ENCODE assay signal across 15 cellular contexts in the genomic region with DNA sequence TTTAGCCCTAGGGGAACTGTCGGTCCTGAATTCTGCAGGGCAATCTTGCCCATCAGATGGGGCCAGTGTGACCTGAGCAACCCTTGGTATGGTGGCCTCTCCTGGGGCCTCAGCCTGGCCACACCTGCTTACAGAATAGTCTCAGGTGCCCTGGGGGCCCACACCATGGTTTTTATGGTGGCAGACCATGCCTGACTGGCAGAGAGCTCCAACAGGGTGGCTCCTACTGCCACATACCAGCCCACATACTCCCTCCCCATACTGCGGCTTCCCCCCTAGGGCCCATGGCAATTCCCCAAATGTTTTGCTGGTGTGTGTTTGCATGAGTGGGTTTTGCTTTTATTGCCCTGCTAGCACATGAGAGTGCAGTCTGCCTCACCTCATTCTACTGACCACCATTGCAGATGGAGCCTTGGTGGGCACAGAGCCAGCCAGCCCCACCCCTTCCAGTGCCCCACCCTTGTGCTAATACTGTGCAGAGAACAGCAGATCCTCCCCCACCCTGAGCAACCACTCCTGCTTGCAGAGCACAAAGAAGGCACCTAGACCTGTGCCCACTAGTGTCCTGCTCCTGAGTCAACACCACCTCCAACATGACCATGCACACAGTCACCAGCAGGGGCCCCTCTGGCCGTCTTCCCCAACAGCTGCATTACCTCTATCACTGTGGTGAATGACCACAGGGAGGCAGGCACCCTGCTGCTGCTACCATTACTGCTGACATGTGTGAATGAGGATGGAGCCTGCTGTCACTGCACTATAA.
DNase-seq lines count a peak whose midpoint lies in the region; ATAC-seq, FAIRE-seq and TF ChIP-seq lines count a peak whose summit lies in the region.
"Had no signal": no experiment of that assay in that cellular context is flagged by ENCODE, and none has a peak within 500 bp of the region (broad histone marks: within the 10 kb centered on the region; RNA-seq: fewer than 3 reads in every experiment).

No MANE protein-coding gene starts in this region.

- TF ChIP-seq CTCF in GM12864 (IDR thresholded peaks at IDR 0.05; ENCODE audit: low read depth, low read length, missing control alignments) (peak; percentile 24), endodermal cell (conservative IDR thresholded peaks at IDR 0.05) (peak; percentile 75), pancreas (IDR thresholded peaks at IDR 0.05) (no peak)

- no peak overlapping the region for H3K27ac Mint-ChIP-seq in endodermal cell
- no peak overlapping the region for H3K27ac Mint-ChIP-seq in T-helper 2 cell treated with Interferon-gamma antibody and Interleukin-4, amounts not matched to agents 5 μg/mL and 100 μg/mL, for 36 hours
- H3K27ac Mint-ChIP-seq: effector memory CD8-positive, alpha-beta T cell had no signal

- H3K4me3 ChIP-seq in GM12864 (ENCODE audit: low read depth, low read length) (no peak overlapping the region), endodermal cell (ENCODE audit: low read length) (no peak overlapping the region), pancreas (no peak overlapping the region)

- H3K4me1 ChIP-seq in endodermal cell (ENCODE audit: control insufficient read depth, insufficient read depth, low read length) = no peaks in the 10 kb centered on the region
- H3K4me1 ChIP-seq in pancreas = peaks cover 6 to 13% (median 7%) of the 10 kb centered on the region in 3 donors

- H3K9me3 Mint-ChIP-seq in endodermal cell = peaks cover 7% of the 10 kb centered on the region
- peaks cover 20% of the 10 kb centered on the region for H3K9me3 Mint-ChIP-seq in T-helper 2 cell treated with Interferon-gamma antibody and Interleukin-4, amounts not matched to agents 5 μg/mL and 100 μg/mL, for 36 hours

- H3K4me3 Mint-ChIP-seq in endodermal cell = no peak overlapping the region
- H3K4me3 Mint-ChIP-seq in T-helper 2 cell treated with Interferon-gamma antibody and Interleukin-4, amounts not matched to agents 5 μg/mL and 100 μg/mL, for 36 hours = no peak overlapping the region
- H3K4me3 Mint-ChIP-seq: CD4-positive, CD25-positive, alpha-beta regulatory T cell; effector memory CD8-positive, alpha-beta T cell; neural crest cell had no signal

- H3K27ac ChIP-seq in endodermal cell (ENCODE audit: low read depth, low read length) (no peak overlapping the region), pancreas (no peak overlapping the region)

- DNase-seq in GM12864 (ENCODE audit: low read depth) (no peak), NCI-H146 treated with DMSO at 0.1 percent for 48 hours (lab: John Stamatoyannopoulos, UW; ENCODE audit: unreplicated experiment) (peak; percentile 26), endodermal cell (peak; percentile 91), pancreas (peak in 2 of 6 donors; percentile 18 to 55), HTR-8/SVneo (ENCODE audit: insufficient read length, low spot score) (no peak), ecto neural progenitor cell (ENCODE audit: low spot score) (no peak), GM03348 (ENCODE audit: low spot score) (no peak)
- DNase-seq in T-helper 2 cell treated with Interferon-gamma antibody and Interleukin-4, amounts not matched to agents 5 μg/mL and 100 μg/mL, for 36 hours (ENCODE audit: low spot score) = no peak
- DNase-seq: activated CD4-positive, alpha-beta T cell treated with anti-CD3 and anti-CD28 coated beads for 48 hours; anterior cingulate cortex; CD4-positive, CD25-positive, alpha-beta regulatory T cell; effector memory CD8-positive, alpha-beta T cell; Kasumi-1; NCI-H2107 had no signal

- no peaks in the 10 kb centered on the region for H3K36me3 ChIP-seq in endodermal cell (ENCODE audit: control insufficient read depth, insufficient read depth, low read length)
- H3K36me3 ChIP-seq in pancreas = no peaks in the 10 kb centered on the region

- 71 to 80% methylated on average over 2 of the region's 3 CpGs for WGBS in endodermal cell (ENCODE audit: insufficient coverage in 1 of 2, insufficient read length in 1 of 2), 2 experiments
- 86 to 90% methylated on average over 3 of the region's 3 CpGs for WGBS in pancreas, 2 donors

- peaks cover 9% of the 10 kb centered on the region for H3K4me1 Mint-ChIP-seq in endodermal cell
- no peaks in the 10 kb centered on the region for H3K4me1 Mint-ChIP-seq in T-helper 2 cell treated with Interferon-gamma antibody and Interleukin-4, amounts not matched to agents 5 μg/mL and 100 μg/mL, for 36 hours (ENCODE audit: low read depth)
- H3K4me1 Mint-ChIP-seq: CD4-positive, CD25-positive, alpha-beta regulatory T cell had no signal

- peaks cover 14% of the 10 kb centered on the region for H3K27me3 Mint-ChIP-seq in endodermal cell (ENCODE audit: insufficient read depth)
- H3K27me3 Mint-ChIP-seq in T-helper 2 cell treated with Interferon-gamma antibody and Interleukin-4, amounts not matched to agents 5 μg/mL and 100 μg/mL, for 36 hours (ENCODE audit: low read depth) = no peaks in the 10 kb centered on the region
- H3K27me3 Mint-ChIP-seq: CD4-positive, CD25-positive, alpha-beta regulatory T cell; effector memory CD8-positive, alpha-beta T cell had no signal

- ATAC-seq in pancreas = peak in 3 of 4 donors; percentile 38 to 50 (median 47)
- ATAC-seq: effector memory CD8-positive, alpha-beta T cell had no signal

- intact Hi-C loops in pancreas (cut with DNase I) = no loop called here

- H3K36me3 Mint-ChIP-seq in endodermal cell (ENCODE audit: low read depth) = no peaks in the 10 kb centered on the region
- H3K36me3 Mint-ChIP-seq in T-helper 2 cell treated with Interferon-gamma antibody and Interleukin-4, amounts not matched to agents 5 μg/mL and 100 μg/mL, for 36 hours (ENCODE audit: low read depth) = no peaks in the 10 kb centered on the region

- FAIRE-seq in pancreas (lab: Jason Lieb, UNC) (no peak), HTR-8/SVneo (lab: Jason Lieb, UNC) (no peak)

- H3K27me3 ChIP-seq in endodermal cell (ENCODE audit: control insufficient read depth, insufficient read depth, low read length, poor library complexity, severe bottlenecking) = no peaks in the 10 kb centered on the region
- H3K27me3 ChIP-seq in pancreas = no peaks in the 10 kb centered on the region

- peaks cover 16% of the 10 kb centered on the region for H3K9me3 ChIP-seq in endodermal cell (ENCODE audit: control insufficient read depth, low read length)
- no peaks in the 10 kb centered on the region for H3K9me3 ChIP-seq in pancreas

- no peak overlapping the region for H3K9ac ChIP-seq in endodermal cell (ENCODE audit: extremely low read depth, low read length, poor library complexity, severe bottlenecking)

Comparison
In these comparisons a context has a peak if more than half of its experiments do, and no peak if none do; other contexts are left out.
1. DNase-seq: peak in NCI-H146 treated with DMSO at 0.1 percent for 48 hours (single experiment) and endodermal cell (single experiment); none in GM12864 (single experiment), HTR-8/SVneo (single experiment), T-helper 2 cell treated with Interferon-gamma antibody and Interleukin-4, amounts not matched to agents 5 μg/mL and 100 μg/mL, for 36 hours (single experiment), ecto neural progenitor cell (single experiment) and GM03348 (single experiment).
2. CTCF ChIP-seq: peak in GM12864 (single experiment) and endodermal cell (single experiment); none in pancreas (0 of 4).